8 cellular contexts compared by ENCODE assay signal in the genomic region with DNA sequence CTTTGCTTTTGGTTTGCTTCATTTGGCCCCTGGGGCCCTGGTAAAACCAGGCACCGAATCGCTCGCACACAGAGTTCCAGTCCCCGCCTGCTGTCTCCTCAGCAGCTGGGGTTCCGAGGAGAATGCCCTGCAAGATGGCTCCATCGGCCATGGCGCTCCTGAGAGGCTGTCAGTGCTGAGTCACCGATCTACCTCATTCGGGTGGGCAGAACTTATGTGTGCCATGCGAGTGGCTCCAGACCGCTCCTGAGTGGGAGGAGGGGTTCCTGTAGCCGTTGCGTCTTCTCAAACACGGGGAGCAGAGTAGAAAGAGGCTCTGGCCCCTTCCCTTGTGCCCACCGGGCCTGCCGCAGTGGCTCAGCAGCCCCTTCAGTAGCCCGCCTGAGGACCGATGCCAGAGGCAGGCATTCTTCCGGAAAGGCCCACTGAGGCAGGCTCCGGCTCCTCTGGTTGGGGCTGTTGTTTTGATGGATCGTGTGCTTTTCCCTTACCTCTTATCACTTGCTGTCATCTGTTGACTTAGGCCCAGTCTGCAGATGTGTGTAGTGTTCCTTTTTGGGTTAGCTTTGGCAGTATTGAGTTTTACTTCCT. TPM values are rescaled to one million over a fixed set of nuclear protein-coding genes. Genes with fewer than 3 reads are reported as not detected.
A peak's percentile ranks its signal among the peaks of the same experiment; 100 is the strongest.
DNase-seq lines count a peak whose midpoint lies in the region; ATAC-seq, FAIRE-seq and TF ChIP-seq lines count a peak whose summit lies in the region.

No MANE protein-coding gene starts in this region.

- no peak for FAIRE-seq in small intestine (lab: Jason Lieb, UNC)

- DNase-seq in NCI-H82 (lab: John Stamatoyannopoulos, UW) (peak; percentile 37), NCI-H82 treated with DMSO at 0.1 percent for 48 hours (lab: John Stamatoyannopoulos, UW; ENCODE audit: unreplicated experiment) (no peak), T follicular helper cell (ENCODE audit: low read depth) (peak; percentile 46), adrenal gland (peak; percentile 72 to 91 (median 84)), iPS DF 6.9 (ENCODE audit: low read depth, low spot score) (no peak), small intestine (peak; percentile 41), mucosa of gallbladder (ENCODE audit: low spot score) (no peak)

- 2 to 6% (median 4%) methylated on average over 14 to 21 of the region's 21 CpGs for WGBS in adrenal gland, 4 donors
- WGBS in iPS DF 6.9 (ENCODE audit: insufficient coverage, insufficient read length): no CpG with 5 or more reads among the region's 21 CpGs
- 11% methylated on average over 21 of the region's 21 CpGs for WGBS in small intestine, 3 donors

- peak in 1 of 2 donors; percentile 82 for TF ChIP-seq POLR2A in adrenal gland (IDR thresholded peaks at IDR 0.05)

- H3K27ac ChIP-seq in adrenal gland (peak overlapping the region; percentile 50 to 94 (median 86)), iPS DF 6.9 (ENCODE audit: low read length) (no peak overlapping the region), small intestine (ENCODE audit: low read depth in 1 of 2, low read length in 1 of 2) (peak overlapping the region; percentile 8 to 66)

- ATAC-seq in HG03521 (IDR thresholded peaks at IDR 0.05; ENCODE audit: unreplicated experiment): peak; percentile 32

- H3K4me1 ChIP-seq in adrenal gland (replicated peaks in 1 of 2) (peaks cover 17 to 29% of the 10 kb centered on the region in 2 donors), iPS DF 6.9 (ENCODE audit: control insufficient read depth, insufficient read depth, low read length) (0 out of 2 replicates have a peak, but pooled peaks cover 2% of the 10 kb centered on the region), small intestine (ENCODE audit: control insufficient read depth in 2 of 2, insufficient read depth in 1 of 2, low read depth in 1 of 2, low read length in 1 of 2) (peaks cover 0 to 3% of the 10 kb centered on the region in 2 donors)

- H3K9me3 ChIP-seq in adrenal gland (replicated peaks in 1 of 3) (no peaks in the 10 kb centered on the region), iPS DF 6.9 (ENCODE audit: control insufficient read depth, insufficient read depth, low read length) (no peaks in the 10 kb centered on the region), small intestine (ENCODE audit: control insufficient read depth, low read depth) (no peaks in the 10 kb centered on the region)

- intact Hi-C loops in adrenal gland (cut with DNase I): no loop called here

- H3K27me3 ChIP-seq in adrenal gland (no peaks in the 10 kb centered on the region), iPS DF 6.9 (ENCODE audit: control insufficient read depth, insufficient read depth, low read length) (no peaks in the 10 kb centered on the region), small intestine (ENCODE audit: control insufficient read depth in 2 of 2, insufficient read depth in 2 of 2, low read length in 2 of 2) (no peaks in the 10 kb centered on the region)

- peak overlapping the region; percentile 48 to 94 (median 88) for H3K4me3 ChIP-seq in adrenal gland
- peak overlapping the region; percentile 60; the same call in 1 of the 2 replicates for H3K4me3 ChIP-seq in iPS DF 6.9 (ENCODE audit: low read length)
- peak overlapping the region; percentile 95 to 97 for H3K4me3 ChIP-seq in small intestine (ENCODE audit: low read depth in 1 of 2, low read length in 2 of 2)

- no peak for TF ChIP-seq CTCF in adrenal gland (IDR thresholded peaks at IDR 0.05)

- peaks cover 0 to 36% of the 10 kb centered on the region in 2 donors for H3K36me3 ChIP-seq in adrenal gland (replicated peaks in 1 of 2)
- peaks cover 19% of the 10 kb centered on the region for H3K36me3 ChIP-seq in iPS DF 6.9 (ENCODE audit: control insufficient read depth, insufficient read depth, low read length)
- peaks cover 10 to 12% of the 10 kb centered on the region in 2 donors for H3K36me3 ChIP-seq in small intestine (ENCODE audit: control insufficient read depth in 2 of 2, insufficient read depth in 2 of 2, low read length in 2 of 2)

RNA-seq across cellular contexts. Expression of gene CHPF2, which starts 0.9 kb away (rescaled TPM):
- total RNA-seq in adrenal gland: 10 to 100 TPM; 42.9 to 84.1 (median 63.2) TPM
- polyA plus RNA-seq in adrenal gland: 10 to 100 TPM; 15.8 to 87.8 (median 58.7) TPM
- polyA plus RNA-seq in small intestine: 10 to 100 TPM; 11.6 to 18.4 (median 17.8) TPM
- total RNA-seq in mucosa of gallbladder: 52.3 TPM

RNA-seq across cellular contexts. Expression of gene ABCF2, which starts 6.2 kb away (rescaled TPM):
- total RNA-seq in adrenal gland (100 to 1,000 TPM in 1 of 8 donors, 10 to 100 TPM in 7; 20.8 to 110 (median 31.0) TPM), mucosa of gallbladder (25.3 TPM)
- polyA plus RNA-seq in adrenal gland (10 to 100 TPM; 15.6 to 36.9 (median 16.1) TPM), small intestine (10 to 100 TPM; 11.0 to 23.7 (median 11.1) TPM)

RNA-seq across cellular contexts. Expression of gene SMARCD3, which starts 15.3 kb away (rescaled TPM):
- total RNA-seq in adrenal gland (100 to 1,000 TPM in 5 of 8 donors, 10 to 100 TPM in 3; 62.7 to 147 (median 105) TPM), mucosa of gallbladder (56.3 TPM)
- polyA plus RNA-seq in adrenal gland (100 to 1,000 TPM in 2 of 3 donors, 10 to 100 TPM in 1; 46.4 to 194 (median 147) TPM), small intestine (10 to 100 TPM in 1 of 3 donors, 1 to 10 TPM in 1, under 1 TPM in 1; 0.89 to 11.1 (median 9.6) TPM)

RNA-seq across cellular contexts. Expression of gene H2BK1, which starts 22.9 kb away (rescaled TPM):
- not detected for total RNA-seq in adrenal gland
- not detected for polyA plus RNA-seq in adrenal gland
- polyA plus RNA-seq in small intestine: not detected
- total RNA-seq in mucosa of gallbladder: not detected

RNA-seq across cellular contexts. Expression of gene ASB10, which starts 46.2 kb away (rescaled TPM):
- total RNA-seq in adrenal gland: not detected
- polyA plus RNA-seq in adrenal gland: not detected
- not detected for polyA plus RNA-seq in small intestine
- total RNA-seq in mucosa of gallbladder: not detected

Comparison
In these comparisons a context has a peak if more than half of its experiments do, and no peak if none do; other contexts are left out.
1. DNase-seq: peak in NCI-H82 (single experiment), T follicular helper cell (single experiment), adrenal gland (7 of 7) and small intestine (single experiment); none in NCI-H82 treated with DMSO at 0.1 percent for 48 hours (single experiment), iPS DF 6.9 (single experiment) and mucosa of gallbladder (single experiment).
2. Peak in every context shown above with its lines, with median percentiles within 50 percentile points of each other: H3K4me3 ChIP-seq.